ENCODE assay signal across 9 cellular contexts in the genomic region with DNA sequence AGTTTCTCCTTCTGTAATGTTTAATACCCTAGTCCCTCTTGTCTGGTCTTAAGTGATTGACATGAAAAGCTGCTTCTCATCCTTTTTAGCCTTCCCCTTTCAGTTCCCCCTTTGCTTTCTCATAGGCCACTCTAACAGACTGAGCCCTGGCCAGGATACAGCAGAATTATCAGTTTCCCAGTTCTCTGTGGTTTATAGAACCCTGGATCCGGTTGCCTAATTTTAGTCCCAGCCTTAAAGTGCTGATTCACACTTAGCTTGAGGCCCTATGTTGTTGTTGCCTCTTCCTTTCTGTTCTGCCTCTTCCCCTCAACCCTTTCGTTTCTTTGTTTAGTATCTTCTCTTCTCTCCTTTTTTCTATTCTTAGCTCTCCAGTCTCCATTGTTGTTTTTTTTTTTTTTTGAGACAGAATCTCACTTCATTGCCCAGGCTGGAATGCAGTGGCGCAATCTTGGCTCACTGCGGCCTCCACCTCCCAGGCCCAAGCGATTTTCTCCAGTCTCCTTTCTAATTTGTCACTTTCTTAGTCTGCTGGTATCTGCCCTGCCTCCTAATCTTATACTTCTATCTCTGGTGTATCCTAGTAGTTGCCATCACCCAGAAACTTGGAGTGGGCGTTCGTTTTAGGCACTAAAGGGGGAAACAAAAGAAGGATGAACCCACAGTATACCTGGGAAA. TPM values are rescaled to one million over a fixed set of nuclear protein-coding genes. Genes with fewer than 3 reads are reported as not detected.
DNase-seq lines count a peak whose midpoint lies in the region; ATAC-seq and TF ChIP-seq lines count a peak whose summit lies in the region.
"Had no signal": no experiment of that assay in that cellular context is flagged by ENCODE, and none has a peak within 500 bp of the region (broad histone marks: within the 10 kb centered on the region; RNA-seq: fewer than 3 reads in every experiment).

No MANE protein-coding gene starts in this region.

- H3K27me3 ChIP-seq in GM06990 (replicated peaks; ENCODE audit: control insufficient read depth, insufficient read depth, low read length): no peaks in the 10 kb centered on the region
- no peaks in the 10 kb centered on the region for H3K27me3 ChIP-seq in osteoblast (ENCODE audit: insufficient read depth, low read length)

- peak overlapping the region; percentile 66 for H3K4me3 Mint-ChIP-seq in HFFc6

- DNase-seq in GM06990 (ENCODE audit: extremely low read depth, insufficient read length) (peak; percentile 45), HFFc6 (peak; percentile 39), RPMI7951 (ENCODE audit: low read depth) (peak; percentile 86), erythroblast (lab: John Stamatoyannopoulos, UW) (peak; percentile 72 to 75), osteoblast (ENCODE audit: insufficient read length, low spot score, missing footprints) (peak; percentile 96)
- DNase-seq in stimulated activated CD4-positive, alpha-beta T cell treated with anti-CD3 and anti-CD28 coated beads, Interleukin-15, amount 100 ng/mL, for 24 hours: no peak
- no peak for DNase-seq in NK-92 treated with Interleukin-12 subunit alpha and Interleukin-12 subunit beta, amount 100 ng/mL, for 24 hours (lab: John Stamatoyannopoulos, UW)

- H3K79me2 ChIP-seq in osteoblast (ENCODE audit: insufficient read depth, low read length): no peaks in the 10 kb centered on the region

- H3K4me1 ChIP-seq in osteoblast (ENCODE audit: insufficient read depth, low read length): peaks cover 19% of the 10 kb centered on the region

- H2AFZ ChIP-seq in osteoblast (ENCODE audit: low read length): peak overlapping the region; percentile 91

- no peaks in the 10 kb centered on the region for H3K36me3 Mint-ChIP-seq in HFFc6 (ENCODE audit: low read depth)

- peak overlapping the region; percentile 94 for H3K27ac Mint-ChIP-seq in HFFc6

- no peak for TF ChIP-seq CTCF in GM06990 (IDR thresholded peaks at IDR 0.05; ENCODE audit: insufficient read depth, low read length, poor library complexity, severe bottlenecking)
- no peak for TF ChIP-seq CTCF in HFFc6 (IDR thresholded peaks at IDR 0.05)
- TF ChIP-seq CTCF in osteoblast (IDR thresholded peaks at IDR 0.05; ENCODE audit: extremely low read depth, low read depth, low read length): no peak

- H3K4me3 ChIP-seq in GM06990 (replicated peaks; ENCODE audit: low read depth, low read length): no peak overlapping the region
- H3K4me3 ChIP-seq in osteoblast (ENCODE audit: insufficient read depth, low read length): no peak overlapping the region

- H3K27me3 Mint-ChIP-seq in HFFc6 (ENCODE audit: insufficient read depth): peaks cover 3% of the 10 kb centered on the region

- peak overlapping the region; percentile 72 for H3K27ac ChIP-seq in osteoblast (ENCODE audit: low read depth, low read length)
- H3K27ac ChIP-seq: VCaP had no signal

- no peak for ATAC-seq in HG03045 (IDR thresholded peaks at IDR 0.05; ENCODE audit: unreplicated experiment)

- H3K4me2 ChIP-seq in osteoblast (ENCODE audit: insufficient read depth, low read length): peak overlapping the region; percentile 56

- no peaks in the 10 kb centered on the region for H3K9me3 ChIP-seq in osteoblast (ENCODE audit: low read depth, low read length)

- H3K9me3 Mint-ChIP-seq in HFFc6: no peaks in the 10 kb centered on the region

- H3K36me3 ChIP-seq in GM06990 (ENCODE audit: control insufficient read depth, insufficient read depth, low read length) (no peaks in the 10 kb centered on the region), osteoblast (ENCODE audit: insufficient read depth, low read length) (no peaks in the 10 kb centered on the region)

- H4K20me1 ChIP-seq in osteoblast (ENCODE audit: insufficient read depth, low read length): no peaks in the 10 kb centered on the region

- TF ChIP-seq POLR2A in erythroblast (IDR thresholded peaks at IDR 0.05; ENCODE audit: low read length): peak; percentile 25

- H3K4me1 Mint-ChIP-seq in HFFc6 (ENCODE audit: low read depth): peaks cover 24% of the 10 kb centered on the region

RNA-seq across cellular contexts. Expression of a gene that starts 2.9 kb away (rescaled TPM):
- total RNA-seq in HFFc6 (2021; fragmentation: NEBNext Ultra II Directional; extraction: Animal tissue kit (Norgen Biotek cat#: 25700)): not detected
- not detected in 2 replicates for total RNA-seq in RPMI7951 (2014; rRNA removed; shearing (Covaris generic))
- total RNA-seq in osteoblast: under 0.01 TPM in 1 of 2 replicates, not detected in the other

RNA-seq across cellular contexts. Expression of a gene that starts 19.6 kb away (rescaled TPM):
- total RNA-seq in HFFc6 (2021; fragmentation: NEBNext Ultra II Directional; extraction: Animal tissue kit (Norgen Biotek cat#: 25700)): not detected
- total RNA-seq in RPMI7951 (2014; rRNA removed; shearing (Covaris generic)): 0.10 TPM in 1 of 2 replicates, not detected in the other
- total RNA-seq in osteoblast: not detected in 2 replicates

RNA-seq across cellular contexts. Expression of a gene that starts 56.7 kb away (rescaled TPM):
- total RNA-seq in HFFc6 (2021; fragmentation: NEBNext Ultra II Directional; extraction: Animal tissue kit (Norgen Biotek cat#: 25700)): 10 to 100 TPM; 30.0 to 43.5 (median 32.5) TPM
- total RNA-seq in RPMI7951 (2014; rRNA removed; shearing (Covaris generic)): 20.4 and 23.9 TPM in 2 replicates
- 9.8 and 13.6 TPM in 2 replicates for total RNA-seq in osteoblast

Comparison
In these comparisons a context has a peak if more than half of its experiments do, and no peak if none do; other contexts are left out.
1. DNase-seq: peak in GM06990 (single experiment), HFFc6 (single experiment), RPMI7951 (single experiment), erythroblast (2 of 2) and osteoblast (single experiment); none in stimulated activated CD4-positive, alpha-beta T cell treated with anti-CD3 and anti-CD28 coated beads, Interleukin-15, amount 100 ng/mL, for 24 hours (single experiment) and NK-92 treated with Interleukin-12 subunit alpha and Interleukin-12 subunit beta, amount 100 ng/mL, for 24 hours (single experiment).